Comparison of ENCODE assay signal across 19 cellular contexts in genomic region chr1:107622540-107622939, GRCh38.
"Had no signal": no experiment of that assay in that cellular context is flagged by ENCODE, and none has a peak within 500 bp of the region (broad histone marks: within the 10 kb centered on the region; RNA-seq: fewer than 3 reads in every experiment).

No MANE protein-coding gene starts in this region.

- H3K27me3 ChIP-seq: esophagus muscularis mucosa, spleen, tibial nerve, uterus had no signal

- DNase-seq: activated CD4-positive, alpha-beta memory T cell treated with anti-CD3 and anti-CD28 coated beads, Interleukin-2, amount 10 ng/mL, durations not matched to agents 7 days and 5 days; activated CD4-positive, alpha-beta T cell treated with anti-CD3 and anti-CD28 coated beads for 36 hours; activated gamma-delta T cell treated with Interleukin-2 at 50 U/mL for 16 hours; amniotic stem cell; effector CD8-positive, alpha-beta T cell; mesenchymal stem cell; mucosa of descending colon; naive thymus-derived CD8-positive, alpha-beta T cell; occipital lobe; posterior cingulate gyrus; retina; spleen; stimulated activated naive CD4-positive, alpha-beta T cell treated with Interleukin-2 at 50 U/mL for 16 hours; uterus had no signal

- H3K36me3 Mint-ChIP-seq: activated naive CD4-positive, alpha-beta T cell treated with anti-CD3 and anti-CD28 coated beads, Interleukin-2, amount 50 U/mL, for 72 hours had no signal

- H3K27me3 Mint-ChIP-seq: activated CD4-positive, alpha-beta memory T cell treated with anti-CD3 and anti-CD28 coated beads, Interleukin-2, amount 10 ng/mL, durations not matched to agents 7 days and 5 days; activated CD4-positive, alpha-beta T cell treated with anti-CD3 and anti-CD28 coated beads for 36 hours; dendritic cell treated with granulocyte-macrophage colony-stimulating factor and Interleukin-4, amounts not matched to agents 40 ng/mL and 50 ng/mL, for 4 days; naive thymus-derived CD8-positive, alpha-beta T cell had no signal

- H3K4me1 Mint-ChIP-seq: naive thymus-derived CD8-positive, alpha-beta T cell had no signal

- H3K4me3 ChIP-seq: esophagus muscularis mucosa, mucosa of descending colon, spleen, tibial nerve, uterus had no signal

- ATAC-seq: naive thymus-derived CD8-positive, alpha-beta T cell had no signal

- H3K36me3 ChIP-seq: esophagus muscularis mucosa, tibial nerve, uterus had no signal

- H3K9me3 ChIP-seq: esophagus muscularis mucosa, mucosa of descending colon, spleen, tibial nerve, uterus had no signal

- H3K4me3 Mint-ChIP-seq: activated CD4-positive, alpha-beta memory T cell treated with anti-CD3 and anti-CD28 coated beads, Interleukin-2, amount 10 ng/mL, durations not matched to agents 7 days and 5 days; activated CD4-positive, alpha-beta T cell treated with anti-CD3 and anti-CD28 coated beads for 36 hours; dendritic cell treated with granulocyte-macrophage colony-stimulating factor and Interleukin-4, amounts not matched to agents 40 ng/mL and 50 ng/mL, for 4 days; naive thymus-derived CD8-positive, alpha-beta T cell; T-helper 2 cell treated with Interferon-gamma antibody and Interleukin-4, amounts not matched to agents 5 μg/mL and 100 μg/mL, for 36 hours had no signal

- H3K9me3 Mint-ChIP-seq: activated CD4-positive, alpha-beta memory T cell treated with anti-CD3 and anti-CD28 coated beads, Interleukin-2, amount 10 ng/mL, durations not matched to agents 7 days and 5 days; activated naive CD4-positive, alpha-beta T cell treated with anti-CD3 and anti-CD28 coated beads, Interleukin-2, amount 50 U/mL, for 72 hours; dendritic cell treated with granulocyte-macrophage colony-stimulating factor and Interleukin-4, amounts not matched to agents 40 ng/mL and 50 ng/mL, for 4 days; T-helper 2 cell treated with Interferon-gamma antibody and Interleukin-4, amounts not matched to agents 5 μg/mL and 100 μg/mL, for 36 hours had no signal

- H3K27ac Mint-ChIP-seq: activated CD4-positive, alpha-beta memory T cell treated with anti-CD3 and anti-CD28 coated beads, Interleukin-2, amount 10 ng/mL, durations not matched to agents 7 days and 5 days; activated CD4-positive, alpha-beta T cell treated with anti-CD3 and anti-CD28 coated beads for 36 hours; activated naive CD4-positive, alpha-beta T cell treated with anti-CD3 and anti-CD28 coated beads, Interleukin-2, amount 50 U/mL, for 72 hours; dendritic cell treated with granulocyte-macrophage colony-stimulating factor and Interleukin-4, amounts not matched to agents 40 ng/mL and 50 ng/mL, for 4 days; naive thymus-derived CD8-positive, alpha-beta T cell; T-helper 2 cell treated with Interferon-gamma antibody and Interleukin-4, amounts not matched to agents 5 μg/mL and 100 μg/mL, for 36 hours had no signal

- H3K4me1 ChIP-seq: tibial nerve, uterus had no signal

- H3K27ac ChIP-seq: esophagus muscularis mucosa, spleen, tibial nerve, uterus had no signal
